8 cellular contexts compared by ENCODE assay signal in genomic region chr6:36682328-36683144, GRCh38. TPM values are rescaled to one million over a fixed set of nuclear protein-coding genes. Genes with fewer than 3 reads are reported as not detected.
A peak's percentile ranks its signal among the peaks of the same experiment; 100 is the strongest.
DNase-seq lines count a peak whose midpoint lies in the region; ATAC-seq and TF ChIP-seq lines count a peak whose summit lies in the region.

No MANE protein-coding gene starts in this region.

- no peak overlapping the region for H3K4me3 ChIP-seq in A673 (ENCODE audit: low read depth, low read length, poor library complexity, severe bottlenecking)

- ATAC-seq in HG03196 (IDR thresholded peaks at IDR 0.05; ENCODE audit: unreplicated experiment) (peak; percentile 27), GM18873 (IDR thresholded peaks at IDR 0.05; ENCODE audit: low FRiP score, unreplicated experiment) (no peak)

- H3K9me3 ChIP-seq in A673 (ENCODE audit: low read depth, low read length, poor library complexity, severe bottlenecking) = no peaks in the 10 kb centered on the region

- peaks cover 24% of the 10 kb centered on the region for H3K4me1 ChIP-seq in A673 (ENCODE audit: insufficient read depth, low read length, poor library complexity, severe bottlenecking)

- CTCF ChIA-PET in A673 (lab: Charles Lee) = no interaction called here

- no TSS peak for BruUV-seq in A673 (replicated peaks; lab: Mats Ljungman, UMichigan)

- H3K27me3 ChIP-seq in A673 (replicated peaks; ENCODE audit: insufficient read depth, low read depth, low read length, poor library complexity) = no peaks in the 10 kb centered on the region

- no peak for TF ChIP-seq CTCF in A673 (conservative IDR thresholded peaks at IDR 0.05; ENCODE audit: low read depth, low read length)

- POLR2A ChIA-PET in A673 (lab: Charles Lee; ENCODE audit: low non-redundant PET) = no interaction called here

- no peak overlapping the region for H3K27ac ChIP-seq in A673 (ENCODE audit: low read depth, low read length, poor library complexity, severe bottlenecking)

- DNase-seq in DMS79 treated with DMSO at 0.1 percent for 48 hours (lab: John Stamatoyannopoulos, UW) = peak; percentile 98
- DNase-seq in NOMO-1 treated with DMSO at 0.1 percent for 48 hours (lab: John Stamatoyannopoulos, UW; ENCODE audit: unreplicated experiment) = peak; percentile 68
- peak; percentile 35 to 62 for DNase-seq in activated T-helper 1 cell treated with anti-CD3 and anti-CD28 coated beads, Interleukin-2, amount 50 U/mL, for 16 hours (ENCODE audit: low read depth in 1 of 2, low spot score in 1 of 2)
- peak; percentile 27 for DNase-seq in iPS-NIHi11 (ENCODE audit: low spot score)
- peak; percentile 35 to 47 for DNase-seq in stimulated activated CD4-positive, alpha-beta T cell treated with anti-CD3 and anti-CD28 coated beads, Interleukin-4, amount 100 ng/mL, for 48 hours (ENCODE audit: low read depth in 2 of 2)
- no peak for DNase-seq in A673 (ENCODE audit: low spot score)

- intact Hi-C loops in A673 (cut with micrococcal nuclease; ENCODE audit: unreplicated experiment) = loop anchor here (10.0 kb wide), 1 partner anchor 258 kb away; no protein-coding TSS in a partner anchor

- peaks cover 8% of the 10 kb centered on the region for H3K36me3 ChIP-seq in A673 (ENCODE audit: insufficient read depth, low read length, poor library complexity, severe bottlenecking)

RNA-seq across cellular contexts. Expression of gene CDKN1A, which starts 4.0 kb away (rescaled TPM):
- 30.4 and 33.6 TPM in 2 replicates for total RNA-seq in A673 (2021)

RNA-seq across cellular contexts. Expression of gene RAB44, which starts 15.1 kb away (rescaled TPM):
- total RNA-seq in A673 (2021) = 0.07 TPM in 1 of 2 replicates, not detected in the other
